Comparison of ENCODE assay signal across 1 cellular context in the genomic region with DNA sequence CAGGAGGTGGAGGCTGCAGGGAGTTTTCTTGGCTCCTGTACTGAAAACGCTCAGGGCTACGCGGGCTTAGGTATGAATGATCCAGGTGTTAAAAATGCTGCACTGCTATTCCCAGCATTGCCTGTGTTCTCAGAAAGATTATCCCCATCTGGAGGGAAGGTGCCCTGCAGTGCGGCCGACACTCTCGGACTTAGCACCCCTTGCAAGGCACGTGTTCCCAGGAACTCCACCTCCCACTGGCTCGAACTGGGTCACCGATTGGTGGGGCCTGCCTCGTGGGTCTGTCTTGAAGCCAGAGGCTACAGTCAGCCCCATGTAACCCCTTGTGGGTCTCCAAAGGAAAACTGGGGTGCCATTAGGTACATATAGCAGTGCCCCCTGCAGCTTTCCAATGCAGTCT.
TF ChIP-seq lines count a peak whose summit lies in the region.

No MANE protein-coding gene starts in this region.

TF ChIP-seq in HepG2, 621 proteins besides CTCF, POLR2A, EP300 and RAD21 (continued from another document and continues in another):
- TF ChIP-seq, protein P1, sequence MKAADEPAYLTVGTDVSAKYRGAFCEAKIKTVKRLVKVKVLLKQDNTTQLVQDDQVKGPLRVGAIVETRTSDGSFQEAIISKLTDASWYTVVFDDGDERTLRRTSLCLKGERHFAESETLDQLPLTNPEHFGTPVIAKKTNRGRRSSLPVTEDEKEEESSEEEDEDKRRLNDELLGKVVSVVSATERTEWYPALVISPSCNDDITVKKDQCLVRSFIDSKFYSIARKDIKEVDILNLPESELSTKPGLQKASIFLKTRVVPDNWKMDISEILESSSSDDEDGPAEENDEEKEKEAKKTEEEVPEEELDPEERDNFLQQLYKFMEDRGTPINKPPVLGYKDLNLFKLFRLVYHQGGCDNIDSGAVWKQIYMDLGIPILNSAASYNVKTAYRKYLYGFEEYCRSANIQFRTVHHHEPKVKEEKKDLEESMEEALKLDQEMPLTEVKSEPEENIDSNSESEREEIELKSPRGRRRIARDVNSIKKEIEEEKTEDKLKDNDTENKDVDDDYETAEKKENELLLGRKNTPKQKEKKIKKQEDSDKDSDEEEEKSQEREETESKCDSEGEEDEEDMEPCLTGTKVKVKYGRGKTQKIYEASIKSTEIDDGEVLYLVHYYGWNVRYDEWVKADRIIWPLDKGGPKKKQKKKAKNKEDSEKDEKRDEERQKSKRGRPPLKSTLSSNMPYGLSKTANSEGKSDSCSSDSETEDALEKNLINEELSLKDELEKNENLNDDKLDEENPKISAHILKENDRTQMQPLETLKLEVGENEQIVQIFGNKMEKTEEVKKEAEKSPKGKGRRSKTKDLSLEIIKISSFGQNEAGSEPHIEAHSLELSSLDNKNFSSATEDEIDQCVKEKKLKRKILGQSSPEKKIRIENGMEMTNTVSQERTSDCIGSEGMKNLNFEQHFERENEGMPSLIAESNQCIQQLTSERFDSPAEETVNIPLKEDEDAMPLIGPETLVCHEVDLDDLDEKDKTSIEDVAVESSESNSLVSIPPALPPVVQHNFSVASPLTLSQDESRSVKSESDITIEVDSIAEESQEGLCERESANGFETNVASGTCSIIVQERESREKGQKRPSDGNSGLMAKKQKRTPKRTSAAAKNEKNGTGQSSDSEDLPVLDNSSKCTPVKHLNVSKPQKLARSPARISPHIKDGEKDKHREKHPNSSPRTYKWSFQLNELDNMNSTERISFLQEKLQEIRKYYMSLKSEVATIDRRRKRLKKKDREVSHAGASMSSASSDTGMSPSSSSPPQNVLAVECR (CRISPR knock-in tag; IDR thresholded peaks at IDR 0.05; ENCODE audit: borderline replicate concordance), result no peak
- TF ChIP-seq TCF7L2 (IDR thresholded peaks at IDR 0.05; ENCODE audit: low read depth, low read length), result no peak
- TF ChIP-seq, protein P2, sequence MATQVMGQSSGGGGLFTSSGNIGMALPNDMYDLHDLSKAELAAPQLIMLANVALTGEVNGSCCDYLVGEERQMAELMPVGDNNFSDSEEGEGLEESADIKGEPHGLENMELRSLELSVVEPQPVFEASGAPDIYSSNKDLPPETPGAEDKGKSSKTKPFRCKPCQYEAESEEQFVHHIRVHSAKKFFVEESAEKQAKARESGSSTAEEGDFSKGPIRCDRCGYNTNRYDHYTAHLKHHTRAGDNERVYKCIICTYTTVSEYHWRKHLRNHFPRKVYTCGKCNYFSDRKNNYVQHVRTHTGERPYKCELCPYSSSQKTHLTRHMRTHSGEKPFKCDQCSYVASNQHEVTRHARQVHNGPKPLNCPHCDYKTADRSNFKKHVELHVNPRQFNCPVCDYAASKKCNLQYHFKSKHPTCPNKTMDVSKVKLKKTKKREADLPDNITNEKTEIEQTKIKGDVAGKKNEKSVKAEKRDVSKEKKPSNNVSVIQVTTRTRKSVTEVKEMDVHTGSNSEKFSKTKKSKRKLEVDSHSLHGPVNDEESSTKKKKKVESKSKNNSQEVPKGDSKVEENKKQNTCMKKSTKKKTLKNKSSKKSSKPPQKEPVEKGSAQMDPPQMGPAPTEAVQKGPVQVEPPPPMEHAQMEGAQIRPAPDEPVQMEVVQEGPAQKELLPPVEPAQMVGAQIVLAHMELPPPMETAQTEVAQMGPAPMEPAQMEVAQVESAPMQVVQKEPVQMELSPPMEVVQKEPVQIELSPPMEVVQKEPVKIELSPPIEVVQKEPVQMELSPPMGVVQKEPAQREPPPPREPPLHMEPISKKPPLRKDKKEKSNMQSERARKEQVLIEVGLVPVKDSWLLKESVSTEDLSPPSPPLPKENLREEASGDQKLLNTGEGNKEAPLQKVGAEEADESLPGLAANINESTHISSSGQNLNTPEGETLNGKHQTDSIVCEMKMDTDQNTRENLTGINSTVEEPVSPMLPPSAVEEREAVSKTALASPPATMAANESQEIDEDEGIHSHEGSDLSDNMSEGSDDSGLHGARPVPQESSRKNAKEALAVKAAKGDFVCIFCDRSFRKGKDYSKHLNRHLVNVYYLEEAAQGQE (IDR thresholded peaks at IDR 0.05; ENCODE audit: borderline replicate concordance in 1 of 2, low read depth in 1 of 2, low read length in 2 of 2), result no peak
- TF ChIP-seq ATM (IDR thresholded peaks at IDR 0.05; ENCODE audit: borderline replicate concordance), result no peak
- no peak for TF ChIP-seq FOXM1 (CRISPR knock-in tag; IDR thresholded peaks at IDR 0.05)
- no peak for TF ChIP-seq AFF4 (CRISPR knock-in tag; IDR thresholded peaks at IDR 0.05)
- TF ChIP-seq, protein P3, sequence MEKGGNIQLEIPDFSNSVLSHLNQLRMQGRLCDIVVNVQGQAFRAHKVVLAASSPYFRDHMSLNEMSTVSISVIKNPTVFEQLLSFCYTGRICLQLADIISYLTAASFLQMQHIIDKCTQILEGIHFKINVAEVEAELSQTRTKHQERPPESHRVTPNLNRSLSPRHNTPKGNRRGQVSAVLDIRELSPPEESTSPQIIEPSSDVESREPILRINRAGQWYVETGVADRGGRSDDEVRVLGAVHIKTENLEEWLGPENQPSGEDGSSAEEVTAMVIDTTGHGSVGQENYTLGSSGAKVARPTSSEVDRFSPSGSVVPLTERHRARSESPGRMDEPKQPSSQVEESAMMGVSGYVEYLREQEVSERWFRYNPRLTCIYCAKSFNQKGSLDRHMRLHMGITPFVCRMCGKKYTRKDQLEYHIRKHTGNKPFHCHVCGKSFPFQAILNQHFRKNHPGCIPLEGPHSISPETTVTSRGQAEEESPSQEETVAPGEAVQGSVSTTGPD (CRISPR knock-in tag; IDR thresholded peaks at IDR 0.05), result no peak
- no peak for TF ChIP-seq ZNF468 (CRISPR knock-in tag; IDR thresholded peaks at IDR 0.05)
- no peak for TF ChIP-seq ZNF619 (CRISPR knock-in tag; IDR thresholded peaks at IDR 0.05)
- no peak for TF ChIP-seq ZNF543 (CRISPR knock-in tag; IDR thresholded peaks at IDR 0.05)
- no peak for TF ChIP-seq NFE2L1 (CRISPR knock-in tag; IDR thresholded peaks at IDR 0.05; ENCODE audit: borderline replicate concordance)
- TF ChIP-seq, protein P4, sequence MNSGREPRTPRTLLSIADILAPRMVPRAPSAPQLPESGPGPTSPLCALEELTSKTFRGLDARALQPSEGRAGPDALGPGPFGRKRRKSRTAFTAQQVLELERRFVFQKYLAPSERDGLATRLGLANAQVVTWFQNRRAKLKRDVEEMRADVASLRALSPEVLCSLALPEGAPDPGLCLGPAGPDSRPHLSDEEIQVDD (CRISPR knock-in tag; IDR thresholded peaks at IDR 0.05; ENCODE audit: borderline replicate concordance), result no peak
- no peak for TF ChIP-seq ZNF766 (CRISPR knock-in tag; IDR thresholded peaks at IDR 0.05; ENCODE audit: borderline replicate concordance)
- TF ChIP-seq STAT5B (CRISPR knock-in tag; IDR thresholded peaks at IDR 0.05), result no peak
- TF ChIP-seq ZNF343 (CRISPR knock-in tag; IDR thresholded peaks at IDR 0.05), result 0 out of 2 replicates have a peak, but pooled peaks have one; percentile 29
- no peak for TF ChIP-seq KLF13 (CRISPR knock-in tag; IDR thresholded peaks at IDR 0.05)
- TF ChIP-seq TCF12 (IDR thresholded peaks at IDR 0.05), result no peak
- TF ChIP-seq TCF12 (CRISPR knock-in tag; IDR thresholded peaks at IDR 0.05), result no peak
- TF ChIP-seq NCOR1 (IDR thresholded peaks at IDR 0.05; ENCODE audit: borderline replicate concordance, low read length), result no peak
- no peak for TF ChIP-seq U2AF1 (optimal IDR thresholded peaks at IDR 0.05; ENCODE audit: low read depth, low read length)
- TF ChIP-seq, protein P5, sequence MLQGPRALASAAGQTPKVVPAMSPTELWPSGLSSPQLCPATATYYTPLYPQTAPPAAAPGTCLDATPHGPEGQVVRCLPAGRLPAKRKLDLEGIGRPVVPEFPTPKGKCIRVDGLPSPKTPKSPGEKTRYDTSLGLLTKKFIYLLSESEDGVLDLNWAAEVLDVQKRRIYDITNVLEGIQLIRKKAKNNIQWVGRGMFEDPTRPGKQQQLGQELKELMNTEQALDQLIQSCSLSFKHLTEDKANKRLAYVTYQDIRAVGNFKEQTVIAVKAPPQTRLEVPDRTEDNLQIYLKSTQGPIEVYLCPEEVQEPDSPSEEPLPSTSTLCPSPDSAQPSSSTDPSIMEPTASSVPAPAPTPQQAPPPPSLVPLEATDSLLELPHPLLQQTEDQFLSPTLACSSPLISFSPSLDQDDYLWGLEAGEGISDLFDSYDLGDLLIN (CRISPR knock-in tag; IDR thresholded peaks at IDR 0.05; ENCODE audit: borderline replicate concordance), result no peak
- TF ChIP-seq ZMYM3 (CRISPR knock-in tag; IDR thresholded peaks at IDR 0.05), result 0 out of 2 replicates have a peak, but pooled peaks have one; percentile 34
- 0 out of 2 replicates have a peak, but pooled peaks have one; percentile 16 for TF ChIP-seq POLR2AphosphoS5 (IDR thresholded peaks at IDR 0.05; ENCODE audit: low read depth, low read length)
- TF ChIP-seq, protein P6, sequence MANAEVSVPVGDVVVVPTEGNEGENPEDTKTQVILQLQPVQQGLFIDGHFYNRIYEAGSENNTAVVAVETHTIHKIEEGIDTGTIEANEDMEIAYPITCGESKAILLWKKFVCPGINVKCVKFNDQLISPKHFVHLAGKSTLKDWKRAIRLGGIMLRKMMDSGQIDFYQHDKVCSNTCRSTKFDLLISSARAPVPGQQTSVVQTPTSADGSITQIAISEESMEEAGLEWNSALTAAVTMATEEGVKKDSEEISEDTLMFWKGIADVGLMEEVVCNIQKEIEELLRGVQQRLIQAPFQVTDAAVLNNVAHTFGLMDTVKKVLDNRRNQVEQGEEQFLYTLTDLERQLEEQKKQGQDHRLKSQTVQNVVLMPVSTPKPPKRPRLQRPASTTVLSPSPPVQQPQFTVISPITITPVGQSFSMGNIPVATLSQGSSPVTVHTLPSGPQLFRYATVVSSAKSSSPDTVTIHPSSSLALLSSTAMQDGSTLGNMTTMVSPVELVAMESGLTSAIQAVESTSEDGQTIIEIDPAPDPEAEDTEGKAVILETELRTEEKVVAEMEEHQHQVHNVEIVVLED (CRISPR knock-in tag; IDR thresholded peaks at IDR 0.05; ENCODE audit: borderline replicate concordance), result no peak
- TF ChIP-seq ARNTL (CRISPR knock-in tag; IDR thresholded peaks at IDR 0.05), result 0 out of 2 replicates have a peak, but pooled peaks have one; percentile 66
- TF ChIP-seq ZEB1 (IDR thresholded peaks at IDR 0.05; ENCODE audit: insufficient replicate concordance, low read depth), result no peak
- TF ChIP-seq ZNF567 (CRISPR knock-in tag; IDR thresholded peaks at IDR 0.05; ENCODE audit: borderline replicate concordance), result no peak
- TF ChIP-seq CHD2 (IDR thresholded peaks at IDR 0.05; ENCODE audit: low read depth, low read length), result no peak
- TF ChIP-seq DNMT3B (CRISPR knock-in tag; conservative IDR thresholded peaks at IDR 0.05), result no peak
- TF ChIP-seq DZIP1 (CRISPR knock-in tag; IDR thresholded peaks at IDR 0.05), result no peak
- no peak for TF ChIP-seq KLF6 (CRISPR knock-in tag; IDR thresholded peaks at IDR 0.05)
- TF ChIP-seq ZNF713 (CRISPR knock-in tag; IDR thresholded peaks at IDR 0.05), result no peak
- no peak for TF ChIP-seq JUND (CRISPR knock-in tag; IDR thresholded peaks at IDR 0.05)
- no peak for TF ChIP-seq NR3C1 (CRISPR knock-in tag; IDR thresholded peaks at IDR 0.05)
- no peak for TF ChIP-seq ZNF337 (CRISPR knock-in tag; IDR thresholded peaks at IDR 0.05; ENCODE audit: borderline replicate concordance, low read depth)
- no peak for TF ChIP-seq SMARCE1 (IDR thresholded peaks at IDR 0.05; ENCODE audit: borderline replicate concordance)
- TF ChIP-seq HMG20B (CRISPR knock-in tag; conservative IDR thresholded peaks at IDR 0.05), result no peak
- TF ChIP-seq BRCA1 (CRISPR knock-in tag; IDR thresholded peaks at IDR 0.05), result no peak
- TF ChIP-seq MLLT10 (CRISPR knock-in tag; IDR thresholded peaks at IDR 0.05), result no peak
- no peak for TF ChIP-seq ZNF441 (CRISPR knock-in tag; IDR thresholded peaks at IDR 0.05; ENCODE audit: borderline replicate concordance)
- TF ChIP-seq KDM1A (CRISPR knock-in tag; IDR thresholded peaks at IDR 0.05), result no peak
- TF ChIP-seq KLF15 (CRISPR knock-in tag; IDR thresholded peaks at IDR 0.05; ENCODE audit: borderline replicate concordance), result no peak
- TF ChIP-seq NR0B2 (CRISPR knock-in tag; IDR thresholded peaks at IDR 0.05), result no peak
